Comparison of ENCODE assay signal across 9 cellular contexts in the genomic region with DNA sequence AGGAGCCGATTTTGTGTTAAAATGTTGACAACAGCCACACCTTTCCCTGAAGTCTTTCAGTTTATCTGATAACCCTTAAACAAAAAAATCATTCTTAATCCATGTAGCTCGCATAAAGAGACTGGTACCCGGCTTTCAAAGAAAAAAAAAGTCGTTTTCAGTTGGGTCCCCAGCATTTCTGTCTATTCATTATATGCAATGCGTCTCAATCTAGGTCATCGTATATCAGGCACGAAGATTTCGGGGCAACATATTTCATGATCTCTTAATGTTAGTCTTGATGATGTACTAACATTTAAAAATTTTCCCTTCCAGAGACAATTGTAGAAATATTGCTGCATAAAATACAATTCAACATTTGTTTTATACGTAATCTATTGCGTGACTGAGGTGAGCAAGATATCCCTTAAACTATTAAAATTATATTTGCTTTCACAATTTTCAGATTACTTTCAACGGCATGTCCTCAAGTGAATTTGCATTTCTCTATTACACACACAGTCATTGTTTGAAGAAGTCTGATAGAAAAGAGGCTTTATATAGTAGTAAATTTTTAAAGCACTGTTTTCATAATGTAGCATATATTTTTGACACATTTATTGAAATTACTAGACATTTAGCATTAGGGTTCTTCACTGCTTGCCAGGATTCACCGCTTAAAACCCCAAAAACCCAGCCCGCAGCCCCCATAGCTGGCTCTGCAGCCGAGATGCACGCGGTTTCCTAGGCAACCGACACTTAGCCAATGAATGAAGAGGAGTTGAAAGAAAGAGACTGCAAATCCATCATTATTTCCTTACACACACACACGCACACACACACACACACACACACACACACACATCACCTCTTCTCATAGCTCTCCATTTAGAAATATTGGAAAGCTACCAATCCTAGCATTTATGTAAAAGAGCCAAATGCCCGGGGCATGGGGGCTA. TPM values are rescaled to one million over a fixed set of nuclear protein-coding genes. Genes with fewer than 3 reads are reported as not detected.
DNase-seq lines count a peak whose midpoint lies in the region; ATAC-seq, FAIRE-seq and TF ChIP-seq lines count a peak whose summit lies in the region.
"Had no signal": no experiment of that assay in that cellular context is flagged by ENCODE, and none has a peak within 500 bp of the region (broad histone marks: within the 10 kb centered on the region; RNA-seq: fewer than 3 reads in every experiment).

No MANE protein-coding gene starts in this region.

- H3K27ac ChIP-seq in PC-3 (ENCODE audit: low read length) (no peak overlapping the region), endothelial cell of umbilical vein (ENCODE audit: insufficient read depth, low read depth, low read length) (no peak overlapping the region)

- peak overlapping the region; percentile 83 for H3K4me3 ChIP-seq in PC-3 (ENCODE audit: low read length)
- H3K4me3 ChIP-seq in endothelial cell of umbilical vein (replicated peaks in 1 of 3; ENCODE audit: insufficient read depth in 1 of 3, low read depth in 1 of 3, low read length in 3 of 3): peak overlapping the region in 2 of 3 experiments; percentile 42 to 64

- no peak; the same call in 1 of the 2 replicates for ATAC-seq in PC-3
- no peak for ATAC-seq in GM18858 (IDR thresholded peaks at IDR 0.05; ENCODE audit: unreplicated experiment)

- CTCF ChIA-PET in PC-3 (lab: Charles Lee) (interaction anchor here (0.6 to 0.7 kb wide), 2 partner anchors 10 to 106 kb away, joined by 5 read pairs; no protein-coding TSS in a partner anchor), endothelial cell of umbilical vein (lab: Charles Lee) (interaction anchor here (0.8 to 2.5 kb wide), 9 partner anchors 9 to 290 kb away, joined by 3 to 13 read pairs (median 7); a partner anchor contains a TSS)

- H4K20me1 ChIP-seq in PC-3 (ENCODE audit: low read length): no peaks in the 10 kb centered on the region
- no peaks in the 10 kb centered on the region for H4K20me1 ChIP-seq in endothelial cell of umbilical vein (replicated peaks; ENCODE audit: control insufficient read depth, extremely low read depth, insufficient read depth, low read length)

- H3K9ac ChIP-seq in PC-3 (ENCODE audit: low read length): peak overlapping the region; percentile 51
- no peak overlapping the region for H3K9ac ChIP-seq in endothelial cell of umbilical vein (replicated peaks; ENCODE audit: extremely low read depth, insufficient read depth, low read length)

- no peaks in the 10 kb centered on the region for H3K9me1 ChIP-seq in endothelial cell of umbilical vein (replicated peaks; ENCODE audit: control insufficient read depth, extremely low read depth, insufficient read depth, low read length)

- dilution Hi-C loops in endothelial cell of umbilical vein (cut with MboI; ENCODE audit: extremely low pct_ligation_motif_present, low sequenced_read_pairs): no loop called here

- peak overlapping the region; percentile 94 for H3K4me3 Mint-ChIP-seq in nephron progenitor cell

- TF ChIP-seq CTCF in PC-3 (conservative IDR thresholded peaks at IDR 0.05; ENCODE audit: low read depth, low read length) (no peak), endothelial cell of umbilical vein (IDR thresholded peaks at IDR 0.05; ENCODE audit: extremely low read depth in 1 of 2, insufficient read depth in 1 of 2, low read depth in 1 of 2, low read length in 2 of 2) (no peak), nephron progenitor cell (IDR thresholded peaks at IDR 0.05) (no peak)

- BruUV-seq in PC-3 (replicated peaks; lab: Mats Ljungman, UMichigan) (no TSS peak), endothelial cell of umbilical vein (replicated peaks; lab: Mats Ljungman, UMichigan) (no TSS peak)

- H3K27me3 Mint-ChIP-seq in nephron progenitor cell (ENCODE audit: low read depth, poor library complexity): peaks cover 17% of the 10 kb centered on the region

- POLR2A ChIA-PET in PC-3 (lab: Charles Lee; ENCODE audit: unreplicated experiment): interaction anchor here (0.5 to 1.0 kb wide), 3 partner anchors 68 to 82 kb away, joined by 3 to 4 read pairs (median 3); a partner anchor contains a TSS
- POLR2A ChIA-PET in endothelial cell of umbilical vein (lab: Charles Lee): no interaction called here

- H3K4me1 Mint-ChIP-seq in nephron progenitor cell: peaks cover 73% of the 10 kb centered on the region

- H3F3A ChIP-seq in PC-3 (ENCODE audit: low read length, unreplicated experiment): no peaks in the 10 kb centered on the region

- H3K27me3 ChIP-seq in PC-3 (ENCODE audit: low read length): peaks cover 62% of the 10 kb centered on the region
- peaks cover 72 to 87% of the 10 kb centered on the region in 2 experiments for H3K27me3 ChIP-seq in endothelial cell of umbilical vein (ENCODE audit: control insufficient read depth in 2 of 2, insufficient read depth in 2 of 2, low read length in 2 of 2)

- intact Hi-C loops in PC-3 (cut with micrococcal nuclease): no loop called here
- intact Hi-C loops in endothelial cell of umbilical vein (cut with micrococcal nuclease): loop anchor here (2.0 kb wide), 1 partner anchor 74 kb away; a partner anchor contains a TSS

- peaks cover 7% of the 10 kb centered on the region for H3K36me3 Mint-ChIP-seq in nephron progenitor cell (ENCODE audit: low read depth)

- H3K36me3 ChIP-seq in PC-3 (ENCODE audit: low read depth, low read length): no peaks in the 10 kb centered on the region
- H3K36me3 ChIP-seq in endothelial cell of umbilical vein (ENCODE audit: control insufficient read depth in 2 of 2, extremely low read depth in 1 of 2, insufficient read depth in 2 of 2, low read length in 2 of 2): no peaks in the 10 kb centered on the region

- H3K9me3 ChIP-seq in PC-3 (ENCODE audit: low read length): no peaks in the 10 kb centered on the region
- no peaks in the 10 kb centered on the region for H3K9me3 ChIP-seq in endothelial cell of umbilical vein (replicated peaks; ENCODE audit: control insufficient read depth, insufficient read depth, low read length)

- no peak for TF ChIP-seq POLR2A in endothelial cell of umbilical vein (IDR thresholded peaks at IDR 0.05; ENCODE audit: low read depth, low read length)

- H3K27ac Mint-ChIP-seq in nephron progenitor cell: peak overlapping the region; percentile 94

- no peaks in the 10 kb centered on the region for H3K9me2 ChIP-seq in PC-3 (replicated peaks; ENCODE audit: low read length)

- H3K4me2 ChIP-seq in PC-3 (ENCODE audit: low read length) (peak overlapping the region; percentile 91), endothelial cell of umbilical vein (ENCODE audit: insufficient read depth, low read length) (peak overlapping the region; percentile 84)

- H2AFZ ChIP-seq in PC-3 (ENCODE audit: low read length) (peak overlapping the region; percentile 87), endothelial cell of umbilical vein (ENCODE audit: low read depth, low read length) (no peak overlapping the region)

- no peaks in the 10 kb centered on the region for H3K9me3 Mint-ChIP-seq in nephron progenitor cell

- H3K79me2 ChIP-seq in PC-3 (ENCODE audit: low read length) (no peaks in the 10 kb centered on the region), endothelial cell of umbilical vein (ENCODE audit: control insufficient read depth, insufficient read depth, low read length) (no peaks in the 10 kb centered on the region)

- DNase-seq in NCI-H2107 treated with DMSO at 0.1 percent for 48 hours (lab: John Stamatoyannopoulos, UW; ENCODE audit: unreplicated experiment): peak; percentile 74
- no peak for DNase-seq in NCI-H2107 (lab: John Stamatoyannopoulos, UW)
- no peak for DNase-seq in PC-3
- peak; percentile 8 for DNase-seq in endothelial cell of umbilical vein (ENCODE audit: low read depth, low spot score)
- peak; percentile 59 for DNase-seq in nephron progenitor cell
- DNase-seq in NOMO-1 treated with dmso at 0.1 percent for 144 hours (lab: John Stamatoyannopoulos, UW; ENCODE audit: unreplicated experiment): no peak
- DNase-seq in stimulated activated CD4-positive, alpha-beta T cell treated with anti-CD3 and anti-CD28 coated beads, Interleukin-4, amount 100 ng/mL, for 1 hour: no peak

- H3K4me1 ChIP-seq in PC-3 (ENCODE audit: insufficient read depth, low read length) (peaks cover 29% of the 10 kb centered on the region), endothelial cell of umbilical vein (ENCODE audit: control insufficient read depth, extremely low read depth, insufficient read depth, low read length) (peaks cover 23% of the 10 kb centered on the region)

- no peak for FAIRE-seq in endothelial cell of umbilical vein (lab: Jason Lieb, UNC)
- FAIRE-seq: TTC549 had no signal

TF ChIP-seq in endothelial cell of umbilical vein, 7 proteins besides CTCF, POLR2A, EP300 and RAD21 (continues in another document):
- TF ChIP-seq GATA2 (IDR thresholded peaks at IDR 0.05; ENCODE audit: insufficient read depth, insufficient read length, low read depth, low read length) (no peak), JUN (IDR thresholded peaks at IDR 0.05; ENCODE audit: borderline replicate concordance, insufficient read depth, insufficient read length, low read depth) (no peak), MYC (IDR thresholded peaks at IDR 0.05; ENCODE audit: low read depth, low read length) (no peak), EZH2 (IDR thresholded peaks at IDR 0.05; ENCODE audit: borderline replicate concordance, low read depth, low read length, severe bottlenecking) (no peak)
- TF ChIP-seq, protein P1, sequence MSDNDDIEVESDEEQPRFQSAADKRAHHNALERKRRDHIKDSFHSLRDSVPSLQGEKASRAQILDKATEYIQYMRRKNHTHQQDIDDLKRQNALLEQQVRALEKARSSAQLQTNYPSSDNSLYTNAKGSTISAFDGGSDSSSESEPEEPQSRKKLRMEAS (IDR thresholded peaks at IDR 0.05; ENCODE audit: insufficient read depth, insufficient read length): no peak

RNA-seq across cellular contexts. Expression of a gene that starts 3.1 kb away (rescaled TPM):
- total RNA-seq in PC-3 (2014; rRNA removed) (5.1 and 6.5 TPM in 2 replicates), endothelial cell of umbilical vein (3.6 and 8.3 TPM in 2 replicates)
- 5.1 and 7.8 TPM in 2 replicates for polyA plus RNA-seq in endothelial cell of umbilical vein
- polyA plus RNA-seq in endothelial cell of umbilical vein (2011; cell fraction: cytosol; rRNA removed): 3.2 and 4.7 TPM in 2 replicates
- 1.9 and 2.5 TPM in 2 replicates for polyA plus RNA-seq in endothelial cell of umbilical vein (2011; cell fraction: nucleus; rRNA removed)
- 5.0 and 7.8 TPM in 2 replicates for polyA plus RNA-seq in endothelial cell of umbilical vein (2012)
- 3.4 and 3.8 TPM in 2 replicates for polyA minus RNA-seq in endothelial cell of umbilical vein
- polyA minus RNA-seq in endothelial cell of umbilical vein (2011; cell fraction: cytosol; rRNA and poly(A)+ RNA removed): not detected
- polyA minus RNA-seq in endothelial cell of umbilical vein (2011; cell fraction: nucleus; rRNA and poly(A)+ RNA removed): 0.67 and 1.1 TPM in 2 replicates

RNA-seq across cellular contexts. Expression of a gene that starts 28.2 kb away (rescaled TPM):
- total RNA-seq in PC-3 (2014; rRNA removed): 51.9 and 63.3 TPM in 2 replicates
- 31.1 and 31.4 TPM in 2 replicates for total RNA-seq in endothelial cell of umbilical vein
- 46.0 and 72.2 TPM in 2 replicates for polyA plus RNA-seq in endothelial cell of umbilical vein
- 31.6 and 37.9 TPM in 2 replicates for polyA plus RNA-seq in endothelial cell of umbilical vein (2011; cell fraction: cytosol; rRNA removed)
- polyA plus RNA-seq in endothelial cell of umbilical vein (2011; cell fraction: nucleus; rRNA removed): 17.1 and 18.3 TPM in 2 replicates
- polyA plus RNA-seq in endothelial cell of umbilical vein (2012): 26.1 and 26.2 TPM in 2 replicates
- 18.5 and 20.7 TPM in 2 replicates for polyA minus RNA-seq in endothelial cell of umbilical vein
- 18.9 TPM for polyA minus RNA-seq in endothelial cell of umbilical vein (2011; cell fraction: cytosol; rRNA and poly(A)+ RNA removed)
- polyA minus RNA-seq in endothelial cell of umbilical vein (2011; cell fraction: nucleus; rRNA and poly(A)+ RNA removed): 11.0 and 11.1 TPM in 2 replicates

Comparison
In these comparisons a context has a peak if more than half of its experiments do, and no peak if none do; other contexts are left out.
1. DNase-seq: peak in NCI-H2107 treated with DMSO at 0.1 percent for 48 hours (single experiment), endothelial cell of umbilical vein (single experiment) and nephron progenitor cell (single experiment); none in NCI-H2107 (single experiment), PC-3 (single experiment), NOMO-1 treated with dmso at 0.1 percent for 144 hours (single experiment) and stimulated activated CD4-positive, alpha-beta T cell treated with anti-CD3 and anti-CD28 coated beads, Interleukin-4, amount 100 ng/mL, for 1 hour (single experiment).